In genomic region chr10:131201741-131202515, GRCh38 we compare ENCODE assay signal across 20 cellular contexts.
"Had no signal": no experiment of that assay in that cellular context is flagged by ENCODE, and none has a peak within 500 bp of the region (broad histone marks: within the 10 kb centered on the region; RNA-seq: fewer than 3 reads in every experiment).

No MANE protein-coding gene starts in this region.

- H3K9me3 ChIP-seq: neutrophil, thyroid gland had no signal

- H3K27ac ChIP-seq: foreskin keratinocyte, hepatocyte, neutrophil, parathyroid adenoma, thyroid gland had no signal

- H3K4me3 ChIP-seq: hepatocyte, thyroid gland had no signal

- H3K36me3 ChIP-seq: neutrophil, thyroid gland had no signal

- DNase-seq: activated B cell treated with CpG ODN at 0.5 μM for 24 hours; activated CD4-positive, alpha-beta T cell treated with anti-CD3 and anti-CD28 coated beads for 36 hours; activated CD4-positive, alpha-beta T cell treated with anti-CD3 and anti-CD28 coated beads, Interleukin-2, amount 50 U/mL, for 48 hours; activated gamma-delta T cell; activated naive CD4-positive, alpha-beta T cell treated with anti-CD3 and anti-CD28 coated beads, Interleukin-2, amount 50 U/mL, for 16 hours; activated naive CD8-positive, alpha-beta T cell treated with anti-CD3 and anti-CD28 coated beads, Interleukin-2, amount 50 U/mL, for 24 hours; activated T-cell treated with anti-CD3 and anti-CD28 coated beads, Interleukin-2, amount 50 U/mL, for 72 hours; effector CD8-positive, alpha-beta T cell; foreskin keratinocyte; immature natural killer cell; kidney glomerular epithelial cell; stimulated activated CD4-positive, alpha-beta T cell treated with anti-CD3 and anti-CD28 coated beads, Interleukin-4, amount 100 ng/mL, for 24 hours; stimulated activated naive CD8-positive, alpha-beta T cell treated with anti-CD3 and anti-CD28 coated beads, Interleukin-15, Interleukin-2, amounts not matched to agents 100 U/mL and 50 U/mL, for 24 hours; substantia nigra; T-cell had no signal

- H3K4me1 ChIP-seq: foreskin keratinocyte, parathyroid adenoma had no signal

- H3K27me3 ChIP-seq: foreskin keratinocyte, hepatocyte, thyroid gland had no signal

- ATAC-seq: activated CD4-positive, alpha-beta T cell treated with anti-CD3 and anti-CD28 coated beads for 36 hours; activated naive CD8-positive, alpha-beta T cell treated with anti-CD3 and anti-CD28 coated beads, Interleukin-2, amount 50 U/mL, for 24 hours; activated T-cell treated with anti-CD3 and anti-CD28 coated beads, Interleukin-2, amount 50 U/mL, for 72 hours; foreskin keratinocyte; SK-N-SH treated with all-trans-retinoic acid at 6 μM for 48 hours; stimulated activated naive CD8-positive, alpha-beta T cell treated with anti-CD3 and anti-CD28 coated beads, Interleukin-15, Interleukin-2, amounts not matched to agents 100 U/mL and 50 U/mL, for 24 hours; T-cell had no signal

- H3K4me2 ChIP-seq: hepatocyte had no signal

- H3K9ac ChIP-seq: parathyroid adenoma had no signal
